ENCODE assay signal across 12 cellular contexts in genomic region chr21:46121286-46122221, GRCh38. TPM values are rescaled to one million over a fixed set of nuclear protein-coding genes. Genes with fewer than 3 reads are reported as not detected.
A peak's percentile ranks its signal among the peaks of the same experiment; 100 is the strongest.
DNase-seq lines count a peak whose midpoint lies in the region; ATAC-seq and TF ChIP-seq lines count a peak whose summit lies in the region.
"Had no signal": no experiment of that assay in that cellular context is flagged by ENCODE, and none has a peak within 500 bp of the region (broad histone marks: within the 10 kb centered on the region; RNA-seq: fewer than 3 reads in every experiment).

No MANE protein-coding gene starts in this region.

- no peaks in the 10 kb centered on the region for H3K9me3 Mint-ChIP-seq in activated T-cell treated with anti-CD3 and anti-CD28 coated beads, Interleukin-2, amount 50 U/mL, for 4 hours

- no peak overlapping the region for H3K4me3 Mint-ChIP-seq in activated T-cell treated with anti-CD3 and anti-CD28 coated beads, Interleukin-2, amount 50 U/mL, for 4 hours

- no peaks in the 10 kb centered on the region for H3K36me3 ChIP-seq in testis (ENCODE audit: low read depth, missing control alignments)

- no peaks in the 10 kb centered on the region for H3K9me3 ChIP-seq in testis
- H3K9me3 ChIP-seq: tibial nerve had no signal

- H3K36me3 Mint-ChIP-seq in activated T-cell treated with anti-CD3 and anti-CD28 coated beads, Interleukin-2, amount 50 U/mL, for 4 hours (ENCODE audit: insufficient read depth): no peaks in the 10 kb centered on the region

- peak; percentile 3 for DNase-seq in activated T-cell treated with anti-CD3 and anti-CD28 coated beads, Interleukin-2, amount 50 U/mL, for 4 hours
- no peak for DNase-seq in activated T-cell treated with anti-CD3 and anti-CD28 coated beads for 4 hours
- DNase-seq in activated CD8-positive, alpha-beta memory T cell treated with anti-CD3 and anti-CD28 coated beads, Interleukin-2, amount 50 U/mL, for 48 hours: peak; percentile 47
- peak; percentile 48 for DNase-seq in left lobe of liver (ENCODE audit: low spot score)
- peak; percentile 9 for DNase-seq in testis
- DNase-seq in GM20000 (ENCODE audit: low spot score): no peak
- no peak for DNase-seq in NCI-H1436 treated with DMSO at 0.1 percent for 48 hours (lab: John Stamatoyannopoulos, UW)
- DNase-seq: effector memory CD4-positive, alpha-beta T cell; mesendoderm; retina had no signal

- no peaks in the 10 kb centered on the region for H3K27me3 Mint-ChIP-seq in activated T-cell treated with anti-CD3 and anti-CD28 coated beads, Interleukin-2, amount 50 U/mL, for 4 hours (ENCODE audit: low read depth)

- no peaks in the 10 kb centered on the region for H3K4me1 ChIP-seq in testis

- 80 to 98% methylated on average over 1 to 25 of the region's 29 CpGs for WGBS in testis, 2 donors

- no peak overlapping the region for H3K4me3 ChIP-seq in testis
- H3K4me3 ChIP-seq: tibial nerve had no signal

- H3K27ac ChIP-seq in testis: no peak overlapping the region
- H3K27ac ChIP-seq: tibial nerve had no signal

- no peak for TF ChIP-seq POLR2A in testis (IDR thresholded peaks at IDR 0.05)

- ATAC-seq in activated T-cell treated with anti-CD3 and anti-CD28 coated beads, Interleukin-2, amount 50 U/mL, for 4 hours: no peak
- ATAC-seq in left lobe of liver (no peak), HG02610 (IDR thresholded peaks at IDR 0.05; ENCODE audit: unreplicated experiment) (no peak)

- no peaks in the 10 kb centered on the region for H3K27me3 ChIP-seq in testis
- H3K27me3 ChIP-seq: tibial nerve had no signal

- intact Hi-C loops in testis (cut with DNase I; ENCODE audit: low total_unique reads): no loop called here

- H3K4me1 Mint-ChIP-seq in activated T-cell treated with anti-CD3 and anti-CD28 coated beads, Interleukin-2, amount 50 U/mL, for 4 hours (ENCODE audit: low read depth): no peaks in the 10 kb centered on the region

- no peak for TF ChIP-seq CTCF in testis (IDR thresholded peaks at IDR 0.05)
- TF ChIP-seq CTCF in GM20000 (IDR thresholded peaks at IDR 0.05; ENCODE audit: extremely low read depth, missing control alignments): no peak

RNA-seq across cellular contexts. Expression of gene COL6A2, which starts 23.6 kb away (rescaled TPM):
- total RNA-seq in activated T-cell treated with anti-CD3 and anti-CD28 coated beads, Interleukin-2, amount 50 U/mL, for 4 hours: 1 to 10 TPM; 4.8 to 7.7 (median 5.7) TPM
- 34.9 TPM for total RNA-seq in left lobe of liver
- total RNA-seq in testis: 100 to 1,000 TPM; 192 to 236 TPM
- 362 TPM for polyA plus RNA-seq in testis (ENCODE audit: insufficient read depth, low read depth, low replicate concordance)

RNA-seq across cellular contexts. Expression of gene FTCD, which starts 33.8 kb away (rescaled TPM):
- total RNA-seq in activated T-cell treated with anti-CD3 and anti-CD28 coated beads, Interleukin-2, amount 50 U/mL, for 4 hours: under 1 TPM; 0.33 to 0.71 (median 0.40) TPM
- total RNA-seq in left lobe of liver (668 TPM), testis (10 to 100 TPM; 50.5 to 63.5 TPM)
- polyA plus RNA-seq in testis (ENCODE audit: insufficient read depth, low read depth, low replicate concordance): 49.2 TPM

Comparison
In these comparisons a context has a peak if more than half of its experiments do, and no peak if none do; other contexts are left out.
1. DNase-seq: peak in activated T-cell treated with anti-CD3 and anti-CD28 coated beads, Interleukin-2, amount 50 U/mL, for 4 hours (single experiment), activated CD8-positive, alpha-beta memory T cell treated with anti-CD3 and anti-CD28 coated beads, Interleukin-2, amount 50 U/mL, for 48 hours (single experiment), left lobe of liver (single experiment) and testis (single experiment); none in activated T-cell treated with anti-CD3 and anti-CD28 coated beads for 4 hours (single experiment), GM20000 (single experiment) and NCI-H1436 treated with DMSO at 0.1 percent for 48 hours (single experiment).
2. RNA of gene FTCD, which starts 33.8 kb away (total RNA-seq): 668 TPM in left lobe of liver (single experiment) and 50.5 to 63.5 TPM in testis; 0.33 to 0.71 TPM in activated T-cell treated with anti-CD3 and anti-CD28 coated beads, Interleukin-2, amount 50 U/mL, for 4 hours; every median in the first group is over 10 times any median in the second.